10 cellular contexts compared by ENCODE assay signal in genomic region chr9:93111371-93112115, GRCh38. TPM values are rescaled to one million over a fixed set of nuclear protein-coding genes. Genes with fewer than 3 reads are reported as not detected.
A peak's percentile ranks its signal among the peaks of the same experiment; 100 is the strongest.
DNase-seq lines count a peak whose midpoint lies in the region; ATAC-seq and TF ChIP-seq lines count a peak whose summit lies in the region.
"Had no signal": no experiment of that assay in that cellular context is flagged by ENCODE, and none has a peak within 500 bp of the region (broad histone marks: within the 10 kb centered on the region; RNA-seq: fewer than 3 reads in every experiment).

No MANE protein-coding gene starts in this region.

- H3K27me3 ChIP-seq in osteoblast (ENCODE audit: insufficient read depth, low read length) = no peaks in the 10 kb centered on the region

- no peak overlapping the region for H3K4me2 ChIP-seq in osteoblast (ENCODE audit: insufficient read depth, low read length)

- DNase-seq in GM19238 (ENCODE audit: insufficient read length, low spot score) (peak; percentile 0), NOMO-1 treated with dmso at 0.1 percent for 144 hours (lab: John Stamatoyannopoulos, UW; ENCODE audit: unreplicated experiment) (peak; percentile 50), choroid plexus epithelial cell (ENCODE audit: low read depth) (peak; percentile 80), osteoblast (ENCODE audit: insufficient read length, low spot score, missing footprints) (peak; percentile 79), dermis blood vessel endothelial cell (no peak), NCI-H1694 (lab: John Stamatoyannopoulos, UW) (no peak)
- DNase-seq: cortex of kidney, KBM-7 had no signal

- peaks cover 5% of the 10 kb centered on the region for H3K4me1 ChIP-seq in osteoblast (ENCODE audit: insufficient read depth, low read length)

- no peak overlapping the region for H3K27ac ChIP-seq in osteoblast (ENCODE audit: low read depth, low read length)

- H3K79me2 ChIP-seq in osteoblast (ENCODE audit: insufficient read depth, low read length) = peaks cover 28% of the 10 kb centered on the region

- ATAC-seq in GM18907 (IDR thresholded peaks at IDR 0.05; ENCODE audit: unreplicated experiment) (no peak), HG03280 (IDR thresholded peaks at IDR 0.05; ENCODE audit: unreplicated experiment) (no peak)

- TF ChIP-seq CTCF in choroid plexus epithelial cell (conservative IDR thresholded peaks at IDR 0.05; ENCODE audit: low read depth, low read length) (no peak), osteoblast (IDR thresholded peaks at IDR 0.05; ENCODE audit: extremely low read depth, low read depth, low read length) (no peak)

- no peak overlapping the region for H2AFZ ChIP-seq in osteoblast (ENCODE audit: low read length)

- peaks cover 24% of the 10 kb centered on the region for H4K20me1 ChIP-seq in osteoblast (ENCODE audit: insufficient read depth, low read length)

- H3K9me3 ChIP-seq in osteoblast (ENCODE audit: low read depth, low read length) = no peaks in the 10 kb centered on the region

- no peak overlapping the region for H3K4me3 ChIP-seq in choroid plexus epithelial cell (ENCODE audit: low read depth, low read length)
- H3K4me3 ChIP-seq in osteoblast (ENCODE audit: insufficient read depth, low read length) = no peak overlapping the region

- H3K36me3 ChIP-seq in osteoblast (ENCODE audit: insufficient read depth, low read length) = peaks cover 19% of the 10 kb centered on the region

RNA-seq across cellular contexts. Expression of gene CARD19, which starts 15.5 kb away (rescaled TPM):
- 38.4 and 38.6 TPM in 2 replicates for total RNA-seq in osteoblast
- total RNA-seq in dermis blood vessel endothelial cell = 70.2 and 74.4 TPM in 2 replicates

RNA-seq across cellular contexts. Expression of gene NINJ1, which starts 22.5 kb away (rescaled TPM):
- total RNA-seq in osteoblast (33.6 and 34.7 TPM in 2 replicates), dermis blood vessel endothelial cell (35.4 and 52.0 TPM in 2 replicates)

RNA-seq across cellular contexts. Expression of gene SUSD3, which starts 53.0 kb away (rescaled TPM):
- 0.36 and 0.88 TPM in 2 replicates for total RNA-seq in osteoblast
- not detected in 2 replicates for total RNA-seq in dermis blood vessel endothelial cell

Comparison
In these comparisons a context has a peak if more than half of its experiments do, and no peak if none do; other contexts are left out.
1. DNase-seq: peak in GM19238 (single experiment), NOMO-1 treated with dmso at 0.1 percent for 144 hours (single experiment), choroid plexus epithelial cell (single experiment) and osteoblast (single experiment); none in dermis blood vessel endothelial cell (single experiment) and NCI-H1694 (single experiment).